ENCODE assay signal across 18 cellular contexts in genomic region chr11:69132301-69132670, GRCh38. TPM values are rescaled to one million over a fixed set of nuclear protein-coding genes. Genes with fewer than 3 reads are reported as not detected.
DNase-seq lines count a peak whose midpoint lies in the region; ATAC-seq, FAIRE-seq and TF ChIP-seq lines count a peak whose summit lies in the region.
"Had no signal": no experiment of that assay in that cellular context is flagged by ENCODE, and none has a peak within 500 bp of the region (broad histone marks: within the 10 kb centered on the region; RNA-seq: fewer than 3 reads in every experiment).

No MANE protein-coding gene starts in this region.

- H3K4me1 Mint-ChIP-seq in Caco-2 (ENCODE audit: low read depth, unreplicated experiment): peaks cover 18% of the 10 kb centered on the region
- peaks cover 20% of the 10 kb centered on the region for H3K4me1 Mint-ChIP-seq in activated CD8-positive, alpha-beta T cell treated with anti-CD3 and anti-CD28 coated beads for 36 hours (ENCODE audit: low read depth)

- no peak overlapping the region for H3K18ac ChIP-seq in H1 (ENCODE audit: extremely low read depth, low read length)

- peak overlapping the region; percentile 20; the same call in 1 of the 2 replicates for H3K4me2 ChIP-seq in PC-9
- no peak overlapping the region for H3K4me2 ChIP-seq in H1 (ENCODE audit: insufficient read depth in 1 of 2, low read depth in 2 of 2, low read length in 2 of 2)

- H3K56ac ChIP-seq in H1 (replicated peaks; ENCODE audit: insufficient read length, low read depth, low read length): no peak overlapping the region

- no peak overlapping the region for H3K4me3 Mint-ChIP-seq in Caco-2 (ENCODE audit: unreplicated experiment)
- H3K4me3 Mint-ChIP-seq in activated CD8-positive, alpha-beta T cell treated with anti-CD3 and anti-CD28 coated beads for 36 hours: no peak overlapping the region
- H3K4me3 Mint-ChIP-seq: CD4-positive, alpha-beta T cell had no signal

- H4K20me1 ChIP-seq in PC-9 (ENCODE audit: insufficient read depth) (no peaks in the 10 kb centered on the region), H1 (replicated peaks in 1 of 2; ENCODE audit: control insufficient read depth in 1 of 2, insufficient read depth in 2 of 2, low read length in 2 of 2) (no peaks in the 10 kb centered on the region)

- no peak for ATAC-seq in HG03175 (IDR thresholded peaks at IDR 0.05; ENCODE audit: unreplicated experiment)
- no peak for ATAC-seq in activated CD8-positive, alpha-beta T cell treated with anti-CD3 and anti-CD28 coated beads for 36 hours
- ATAC-seq: GM12878 had no signal

- DNase-seq in Caco-2 (no peak), PC-9 (no peak), H1 (ENCODE audit: low read depth in 1 of 2, low spot score in 2 of 2) (no peak), stomach (no peak), GM20000 (ENCODE audit: low spot score) (no peak)
- DNase-seq in activated CD8-positive, alpha-beta T cell treated with anti-CD3 and anti-CD28 coated beads for 36 hours: no peak
- DNase-seq: CD4-positive, alpha-beta T cell; DND-41; KG1; NCI-H187 treated with DMSO at 0.1 percent for 48 hours; NCI-H446 treated with DMSO at 0.1 percent for 48 hours; T-helper 1 cell had no signal

- H2BK20ac ChIP-seq in H1 (ENCODE audit: low read length): peak overlapping the region; percentile 61; the same call in 1 of the 2 replicates

- no peak overlapping the region for H2BK15ac ChIP-seq in H1 (ENCODE audit: low read length)

- WGBS in H1 (ENCODE audit: extremely low coverage in 1 of 2, insufficient coverage in 1 of 2, insufficient read length in 1 of 2, insufficient replicate concordance in 2 of 2, low coverage in 1 of 2, low lambda C conversion rate in 2 of 2, missing lambda C conversion rate in 1 of 2), 2 experiments: 83% methylated on average over 7 of the region's 7 CpGs; no CpG with 5 or more reads in 1 of the 2 experiments
- 83 to 92% (median 89%) methylated on average over 7 of the region's 7 CpGs for WGBS in stomach, 5 donors

- intact Hi-C loops in Caco-2 (cut with micrococcal nuclease; ENCODE audit: unreplicated experiment): loop anchor here (5.0 kb wide), 1 partner anchor 250 kb away; no protein-coding TSS in a partner anchor
- intact Hi-C loops in PC-9 (cut with micrococcal nuclease; ENCODE audit: unreplicated experiment): no loop called here
- intact Hi-C loops in stomach (cut with DNase I; ENCODE audit: low total_unique reads): no loop called here
- intact Hi-C loops in activated CD8-positive, alpha-beta T cell treated with anti-CD3 and anti-CD28 coated beads for 36 hours (cut with micrococcal nuclease): no loop called here

- no peak overlapping the region for H3K9ac ChIP-seq in H1 (replicated peaks in 1 of 4; ENCODE audit: extremely low read depth in 1 of 4, low read depth in 3 of 4, low read length in 3 of 4)

- H3K36me3 Mint-ChIP-seq in Caco-2 (ENCODE audit: insufficient read depth, unreplicated experiment): peaks cover 2% of the 10 kb centered on the region
- peaks cover 11% of the 10 kb centered on the region for H3K36me3 Mint-ChIP-seq in activated CD8-positive, alpha-beta T cell treated with anti-CD3 and anti-CD28 coated beads for 36 hours (ENCODE audit: low read depth)

- peak overlapping the region; percentile 92 for H4K91ac ChIP-seq in H1 (replicated peaks; ENCODE audit: insufficient read length, low read length)

- peak overlapping the region; percentile 91; the same call in 1 of the 2 replicates for H2BK5ac ChIP-seq in H1 (ENCODE audit: low read depth, low read length)

- H2BK12ac ChIP-seq in H1 (ENCODE audit: low read depth, low read length): peak overlapping the region; percentile 97; the same call in 1 of the 2 replicates

- H3K27me3 Mint-ChIP-seq in Caco-2 (ENCODE audit: insufficient read depth, unreplicated experiment): no peaks in the 10 kb centered on the region
- H3K27me3 Mint-ChIP-seq in activated CD8-positive, alpha-beta T cell treated with anti-CD3 and anti-CD28 coated beads for 36 hours: no peaks in the 10 kb centered on the region
- H3K27me3 Mint-ChIP-seq: CD4-positive, alpha-beta T cell had no signal

- H3K27ac Mint-ChIP-seq in Caco-2 (ENCODE audit: unreplicated experiment): peak overlapping the region; percentile 74
- H3K27ac Mint-ChIP-seq in activated CD8-positive, alpha-beta T cell treated with anti-CD3 and anti-CD28 coated beads for 36 hours: no peak overlapping the region
- H3K27ac Mint-ChIP-seq: CD4-positive, alpha-beta T cell had no signal

- H2AFZ ChIP-seq in PC-9: no peak overlapping the region
- no peak overlapping the region for H2AFZ ChIP-seq in H1 (ENCODE audit: low read length)

- no peak for TF ChIP-seq RAD21 in H1 (IDR thresholded peaks at IDR 0.05 in 1 of 2, conservative IDR thresholded peaks at IDR 0.05 in 1 of 2; ENCODE audit: low read depth in 2 of 2, low read length in 2 of 2)

- no peak overlapping the region for H3K4me3 ChIP-seq in Caco-2 (ENCODE audit: low read depth, low read length)
- H3K4me3 ChIP-seq in PC-9: no peak overlapping the region
- no peak overlapping the region for H3K4me3 ChIP-seq in H1 (ENCODE audit: extremely low read depth in 1 of 4, insufficient read depth in 2 of 4, low read depth in 3 of 4, low read length in 4 of 4)
- no peak overlapping the region for H3K4me3 ChIP-seq in stomach
- H3K4me3 ChIP-seq: GM12878 had no signal

- H3K27ac ChIP-seq in PC-9 (no peak overlapping the region), H1 (ENCODE audit: low read depth, low read length) (no peak overlapping the region), stomach (peak overlapping the region in 4 of 5 donors; percentile 20 to 77 (median 66))

- no peaks in the 10 kb centered on the region for H3K9me2 ChIP-seq in PC-9 (ENCODE audit: insufficient read depth)

- peak overlapping the region; percentile 54 for H2BK120ac ChIP-seq in H1 (replicated peaks; ENCODE audit: low read depth, low read length)

- peak overlapping the region; percentile 79; the same call in 1 of the 2 replicates for H2AK5ac ChIP-seq in H1 (ENCODE audit: low read depth, low read length)

- H3F3A ChIP-seq in PC-9 (ENCODE audit: insufficient read depth, low read depth): peaks cover 3% of the 10 kb centered on the region; the same call in 1 of the 2 replicates

- peaks cover 20% of the 10 kb centered on the region for H3K9me3 ChIP-seq in Caco-2
- H3K9me3 ChIP-seq in PC-9 (ENCODE audit: insufficient read depth, low read depth): peaks cover 16% of the 10 kb centered on the region
- peaks cover 11 to 16% of the 10 kb centered on the region in 2 experiments for H3K9me3 ChIP-seq in H1 (ENCODE audit: insufficient read depth in 2 of 2, low read depth in 1 of 2, low read length in 1 of 2)
- H3K9me3 ChIP-seq in stomach: peaks cover 0 to 6% (median 2%) of the 10 kb centered on the region in 4 donors
- H3K9me3 ChIP-seq: BE2C had no signal

- H3K9me3 Mint-ChIP-seq in Caco-2 (ENCODE audit: unreplicated experiment): peaks cover 18% of the 10 kb centered on the region
- H3K9me3 Mint-ChIP-seq in activated CD8-positive, alpha-beta T cell treated with anti-CD3 and anti-CD28 coated beads for 36 hours: peaks cover 22% of the 10 kb centered on the region

- no peaks in the 10 kb centered on the region for H3K27me3 ChIP-seq in Caco-2 (replicated peaks; ENCODE audit: control insufficient read depth, insufficient read depth, low read length)
- no peaks in the 10 kb centered on the region for H3K27me3 ChIP-seq in PC-9 (ENCODE audit: insufficient read depth, low read depth)
- H3K27me3 ChIP-seq in H1 (replicated peaks in 1 of 4; ENCODE audit: control insufficient read depth in 3 of 4, extremely low read depth in 1 of 4, insufficient read depth in 3 of 4, low read length in 3 of 4): no peaks in the 10 kb centered on the region; a peak in 1 of 7 replicates
- H3K27me3 ChIP-seq in stomach: no peaks in the 10 kb centered on the region
- H3K27me3 ChIP-seq: BE2C had no signal

- no peaks in the 10 kb centered on the region for H3K23me2 ChIP-seq in H1 (ENCODE audit: low read depth, low read length)

- no TSS peak for BruUV-seq in Caco-2 (replicated peaks; lab: Mats Ljungman, UMichigan)
- BruUV-seq in PC-9 (replicated peaks; lab: Mats Ljungman, UMichigan): no TSS peak

- peak overlapping the region; percentile 95 for H3K4ac ChIP-seq in H1 (replicated peaks; ENCODE audit: insufficient read length, low read depth, low read length)

- no peak overlapping the region for H3K14ac ChIP-seq in H1 (ENCODE audit: insufficient read length)

- H3K79me1 ChIP-seq in H1 (ENCODE audit: low read depth, low read length): no peaks in the 10 kb centered on the region

- no peak overlapping the region for H4K5ac ChIP-seq in H1 (ENCODE audit: insufficient read length, low read depth, low read length)

- no peak overlapping the region for H3K23ac ChIP-seq in H1 (ENCODE audit: insufficient read length)

- no peak for TF ChIP-seq POLR2A in H1 (IDR thresholded peaks at IDR 0.05; ENCODE audit: control extremely low read depth in 1 of 2, low read depth in 2 of 2, low read length in 2 of 2)
- no peak for TF ChIP-seq POLR2A in stomach (IDR thresholded peaks at IDR 0.05)

- H4K8ac ChIP-seq in H1 (ENCODE audit: extremely low read depth, insufficient read depth, low read length): no peak overlapping the region

- POLR2A ChIA-PET in Caco-2 (lab: Charles Lee): interaction anchor here (1.1 to 1.5 kb wide), 2 partner anchors 9 to 507 kb away, joined by 5 to 10 read pairs; no protein-coding TSS in a partner anchor
- POLR2A ChIA-PET in PC-9 (lab: Charles Lee; ENCODE audit: unreplicated experiment): interaction anchor here (0.5 to 0.8 kb wide), 4 partner anchors 165 to 250 kb away, joined by 3 to 10 read pairs (median 3); no protein-coding TSS in a partner anchor
- POLR2A ChIA-PET in H1 (lab: Charles Lee; ENCODE audit: partially characterized antibody): interaction anchor here (1.3 to 3.0 kb wide), 3 partner anchors 11 to 505 kb away, joined by 3 to 13 read pairs (median 5); no protein-coding TSS in a partner anchor
- POLR2A ChIA-PET in activated CD8-positive, alpha-beta T cell treated with anti-CD3 and anti-CD28 coated beads for 36 hours (lab: Charles Lee): no interaction called here

- no peak for TF ChIP-seq EP300 in H1 (IDR thresholded peaks at IDR 0.05; ENCODE audit: borderline replicate concordance in 1 of 2, low read depth in 2 of 2, low read length in 2 of 2)
- no peak for TF ChIP-seq EP300 in stomach (IDR thresholded peaks at IDR 0.05)

- H3K36me3 ChIP-seq in Caco-2 (ENCODE audit: control insufficient read depth, insufficient read depth, low read length): no peaks in the 10 kb centered on the region
- H3K36me3 ChIP-seq in PC-9 (ENCODE audit: low read depth): 0 out of 2 replicates have a peak, but pooled peaks cover 6% of the 10 kb centered on the region
- H3K36me3 ChIP-seq in H1 (ENCODE audit: control insufficient read depth in 2 of 4, insufficient read depth in 4 of 4, low read length in 3 of 4): no peaks in the 10 kb centered on the region
- no peaks in the 10 kb centered on the region for H3K36me3 ChIP-seq in stomach
- H3K36me3 ChIP-seq: BE2C had no signal

- TF ChIP-seq CTCF in Caco-2 (IDR thresholded peaks at IDR 0.05; ENCODE audit: insufficient read depth in 1 of 2, low read depth in 1 of 2, low read length in 1 of 2, severe bottlenecking in 1 of 2, unreplicated experiment in 1 of 2) (no peak), PC-9 (conservative IDR thresholded peaks at IDR 0.05) (no peak), H1 (IDR thresholded peaks at IDR 0.05; ENCODE audit: control extremely low read depth in 1 of 3, insufficient read depth in 1 of 3, low read depth in 1 of 3, low read length in 3 of 3) (no peak), stomach (IDR thresholded peaks at IDR 0.05) (no peak), GM20000 (IDR thresholded peaks at IDR 0.05; ENCODE audit: extremely low read depth, missing control alignments) (no peak)
- TF ChIP-seq CTCF in activated CD8-positive, alpha-beta T cell treated with anti-CD3 and anti-CD28 coated beads for 36 hours (IDR thresholded peaks at IDR 0.05): no peak

- no peak for FAIRE-seq in H1 (lab: Jason Lieb, UNC)
- FAIRE-seq: A204.1, GM12878 had no signal

- H3K79me2 ChIP-seq in PC-9 (ENCODE audit: low read depth) (no peaks in the 10 kb centered on the region), H1 (ENCODE audit: control insufficient read depth in 1 of 2, insufficient read depth in 2 of 2, low read length in 2 of 2) (no peaks in the 10 kb centered on the region)

- H3K4me1 ChIP-seq in Caco-2 (peaks cover 27% of the 10 kb centered on the region), PC-9 (replicated peaks; ENCODE audit: insufficient read depth) (peaks cover 27% of the 10 kb centered on the region), H1 (replicated peaks in 1 of 4; ENCODE audit: control insufficient read depth in 3 of 4, insufficient read depth in 4 of 4, low read length in 3 of 4) (peaks cover 0 to 6% (median 2%) of the 10 kb centered on the region in 4 experiments; a peak in 4 of 7 replicates), stomach (peaks cover 3 to 31% (median 17%) of the 10 kb centered on the region in 4 donors)
- H3K4me1 ChIP-seq: BE2C had no signal

- CTCF ChIA-PET in Caco-2 (lab: Charles Lee): interaction anchor here (0.6 to 2.1 kb wide), 43 partner anchors 8 to 552 kb away, joined by 3 to 71 read pairs (median 6); partner anchors contain the start of genes LTO1 and SMIM38
- CTCF ChIA-PET in PC-9 (lab: Charles Lee): interaction anchor here (1.1 to 1.7 kb wide), 12 partner anchors 8 to 250 kb away, joined by 3 to 11 read pairs (median 5); partner anchors contain the start of gene MYEOV
- CTCF ChIA-PET in H1 (lab: Charles Lee; ENCODE audit: partially characterized antibody): interaction anchor here (0.6 to 3.3 kb wide), 55 partner anchors 8 to 544 kb away, joined by 3 to 26 read pairs (median 5); partner anchors contain the start of genes MYEOV and SMIM38
- CTCF ChIA-PET in activated CD8-positive, alpha-beta T cell treated with anti-CD3 and anti-CD28 coated beads for 36 hours (lab: Charles Lee): interaction anchor here (1.1 to 1.5 kb wide), 2 partner anchors 60 to 161 kb away, joined by 3 to 4 read pairs; no protein-coding TSS in a partner anchor

RNA-seq across cellular contexts. Expression of gene SMIM38, which starts 23.4 kb away (rescaled TPM):
- total RNA-seq in Caco-2 (2022): 0.12 and 0.66 TPM in 2 replicates
- 0.26 and 0.50 TPM in 2 replicates for total RNA-seq in PC-9 (2021)
- 0.15 and 0.20 TPM in 2 replicates for total RNA-seq in H1 (2021; fragmentation: NEBNext Ultra II Directional; extraction: Animal tissue kit (Norgen Biotek cat#: 25700))
- polyA plus RNA-seq in H1 (2011; rRNA removed): 0.17 TPM in 2 replicates
- 0.13 TPM for polyA plus RNA-seq in H1 (2011; cell fraction: cytosol; rRNA removed)
- 1.6 TPM for polyA plus RNA-seq in H1 (2011; cell fraction: nucleus; rRNA removed)
- 0.26 to 0.81 TPM (median 0.35 TPM) in 4 replicates for polyA plus RNA-seq in H1 (2012, experiment 1 of 2)
- not detected for polyA plus RNA-seq in H1 (2012, experiment 2 of 2)
- polyA plus RNA-seq in H1 (2013, experiment 1 of 2): 0.04 TPM
- polyA plus RNA-seq in H1 (2013, experiment 2 of 2): 0.07 TPM
- 0.38 and 0.44 TPM in 2 replicates for polyA minus RNA-seq in H1 (2011; rRNA and poly(A)+ RNA removed)
- 0.51 TPM for polyA minus RNA-seq in H1 (2011; cell fraction: cytosol; rRNA and poly(A)+ RNA removed)
- 0.60 TPM for polyA minus RNA-seq in H1 (2011; cell fraction: nucleus; rRNA and poly(A)+ RNA removed)
- 10 to 100 TPM in 2 of 5 donors, 1 to 10 TPM in 2, not detected in 1; 1.2 to 31.2 (median 14.7) TPM for total RNA-seq in stomach
- polyA plus RNA-seq in stomach: 10 to 100 TPM in 1 of 3 donors, 1 to 10 TPM in 2; 1.9 to 22.7 (median 8.1) TPM
- total RNA-seq in activated CD8-positive, alpha-beta T cell treated with anti-CD3 and anti-CD28 coated beads for 36 hours: under 1 TPM; 0.31 to 0.77 TPM
- total RNA-seq: H4, HT1080 had no signal

Comparison
In these comparisons a context has a peak if more than half of its experiments do, and no peak if none do; other contexts are left out.
1. H3K27ac ChIP-seq: peak in stomach (4 of 5); none in PC-9 (single experiment) and H1 (single experiment).